17 cellular contexts compared by ENCODE assay signal in genomic region chr7:51644216-51644615, GRCh38.
A peak's percentile ranks its signal among the peaks of the same experiment; 100 is the strongest.
DNase-seq lines count a peak whose midpoint lies in the region; ATAC-seq, FAIRE-seq and TF ChIP-seq lines count a peak whose summit lies in the region.
"Had no signal": no experiment of that assay in that cellular context is flagged by ENCODE, and none has a peak within 500 bp of the region (broad histone marks: within the 10 kb centered on the region; RNA-seq: fewer than 3 reads in every experiment).

No MANE protein-coding gene starts in this region.

- TF ChIP-seq POLR2A in Peyer's patch (IDR thresholded peaks at IDR 0.05): no peak
- no peak for TF ChIP-seq POLR2A in H1 (IDR thresholded peaks at IDR 0.05; ENCODE audit: control extremely low read depth in 1 of 2, low read depth in 2 of 2, low read length in 2 of 2)

- H3K56ac ChIP-seq in H1 (replicated peaks; ENCODE audit: insufficient read length, low read depth, low read length): no peak overlapping the region

- H2BK20ac ChIP-seq in H1 (ENCODE audit: low read length): no peak overlapping the region

- H3K4ac ChIP-seq in H1 (replicated peaks; ENCODE audit: insufficient read length, low read depth, low read length) (no peak overlapping the region), neuronal stem cell (ENCODE audit: low read length) (peak overlapping the region; percentile 30)

- no peak overlapping the region for H4K5ac ChIP-seq in H1 (ENCODE audit: insufficient read length, low read depth, low read length)

- H2BK15ac ChIP-seq in H1 (ENCODE audit: low read length) (no peak overlapping the region), neuronal stem cell (ENCODE audit: low read length) (no peak overlapping the region)

- H4K20me1 ChIP-seq in H1 (replicated peaks in 1 of 2; ENCODE audit: control insufficient read depth in 1 of 2, insufficient read depth in 2 of 2, low read length in 2 of 2): no peaks in the 10 kb centered on the region

- TF ChIP-seq RAD21 in H1 (IDR thresholded peaks at IDR 0.05 in 1 of 2, conservative IDR thresholded peaks at IDR 0.05 in 1 of 2; ENCODE audit: low read depth in 2 of 2, low read length in 2 of 2): no peak

- H3K23ac ChIP-seq in H1 (ENCODE audit: insufficient read length) (no peak overlapping the region), neuronal stem cell (ENCODE audit: low read depth, low read length, poor library complexity) (no peak overlapping the region)

- 88% methylated on average over 2 of the region's 2 CpGs; no CpG with 5 or more reads in 1 of the 2 experiments for WGBS in H1 (ENCODE audit: extremely low coverage in 1 of 2, insufficient coverage in 1 of 2, insufficient read length in 1 of 2, insufficient replicate concordance in 2 of 2, low coverage in 1 of 2, low lambda C conversion rate in 2 of 2, missing lambda C conversion rate in 1 of 2), 2 experiments
- no CpG with 5 or more reads among the region's 2 CpGs for WGBS in neuronal stem cell (ENCODE audit: extremely low coverage in 2 of 2, insufficient read length in 2 of 2, insufficient replicate concordance in 1 of 2), 2 donors

- H2BK12ac ChIP-seq in H1 (ENCODE audit: low read depth, low read length) (0 out of 2 replicates have a peak overlapping the region, but pooled peaks have one; percentile 55), neuronal stem cell (ENCODE audit: low read length) (no peak overlapping the region)

- no peak overlapping the region for H4K91ac ChIP-seq in H1 (replicated peaks; ENCODE audit: insufficient read length, low read length)
- no peak overlapping the region for H4K91ac ChIP-seq in neuronal stem cell (ENCODE audit: low read depth, low read length, poor library complexity)

- H3K4me2 ChIP-seq in H1 (ENCODE audit: insufficient read depth in 1 of 2, low read depth in 2 of 2, low read length in 2 of 2): no peak overlapping the region
- no peak overlapping the region for H3K4me2 ChIP-seq in neuronal stem cell (ENCODE audit: insufficient read depth, low read length, poor library complexity, severe bottlenecking)

- H3K9me3 ChIP-seq in Peyer's patch (no peaks in the 10 kb centered on the region), H1 (ENCODE audit: insufficient read depth in 2 of 2, low read depth in 1 of 2, low read length in 1 of 2) (no peaks in the 10 kb centered on the region), neuronal stem cell (replicated peaks in 1 of 2; ENCODE audit: control insufficient read depth in 2 of 2, insufficient read depth in 1 of 2, low read depth in 1 of 2, low read length in 2 of 2) (no peaks in the 10 kb centered on the region)
- H3K9me3 ChIP-seq: BE2C had no signal

- H3K79me2 ChIP-seq in H1 (ENCODE audit: control insufficient read depth in 1 of 2, insufficient read depth in 2 of 2, low read length in 2 of 2): no peaks in the 10 kb centered on the region

- H2BK120ac ChIP-seq in H1 (replicated peaks; ENCODE audit: low read depth, low read length) (no peak overlapping the region), neuronal stem cell (ENCODE audit: low read depth, low read length) (peak overlapping the region; percentile 19)

- FAIRE-seq in H1 (lab: Jason Lieb, UNC): no peak
- FAIRE-seq: GM12892, GM18507, HepG2 had no signal

- H3K14ac ChIP-seq in H1 (ENCODE audit: insufficient read length): no peak overlapping the region
- peak overlapping the region; percentile 10 for H3K14ac ChIP-seq in neuronal stem cell (ENCODE audit: low read length)

- H3K27me3 ChIP-seq in Peyer's patch (no peaks in the 10 kb centered on the region), H1 (replicated peaks in 1 of 4; ENCODE audit: control insufficient read depth in 3 of 4, extremely low read depth in 1 of 4, insufficient read depth in 3 of 4, low read length in 3 of 4) (no peaks in the 10 kb centered on the region), neuronal stem cell (ENCODE audit: control insufficient read depth in 3 of 3, insufficient read depth in 3 of 3, low read depth in 1 of 3, low read length in 3 of 3) (no peaks in the 10 kb centered on the region)
- H3K27me3 ChIP-seq: BE2C had no signal

- H3K79me1 ChIP-seq in H1 (ENCODE audit: low read depth, low read length) (no peaks in the 10 kb centered on the region), neuronal stem cell (ENCODE audit: low read depth, low read length) (no peaks in the 10 kb centered on the region)

- peaks cover 0 to 36% (median 5%) of the 10 kb centered on the region in 4 donors for H3K4me1 ChIP-seq in Peyer's patch
- H3K4me1 ChIP-seq in H1 (replicated peaks in 1 of 4; ENCODE audit: control insufficient read depth in 3 of 4, insufficient read depth in 4 of 4, low read length in 3 of 4): no peaks in the 10 kb centered on the region
- peaks cover 12 to 13% of the 10 kb centered on the region in 2 donors for H3K4me1 ChIP-seq in neuronal stem cell (ENCODE audit: control insufficient read depth in 2 of 2, insufficient read depth in 1 of 2, low read depth in 1 of 2, low read length in 2 of 2)
- H3K4me1 ChIP-seq: BE2C had no signal

- ATAC-seq in GM18511 (IDR thresholded peaks at IDR 0.05; ENCODE audit: unreplicated experiment): no peak
- ATAC-seq in GM18520 (IDR thresholded peaks at IDR 0.05; ENCODE audit: unreplicated experiment): no peak
- ATAC-seq in HG03039 (IDR thresholded peaks at IDR 0.05; ENCODE audit: unreplicated experiment): no peak
- ATAC-seq: HepG2 had no signal

- no peak overlapping the region for H3K27ac ChIP-seq in Peyer's patch
- no peak overlapping the region for H3K27ac ChIP-seq in H1 (ENCODE audit: low read depth, low read length)
- H3K27ac ChIP-seq in neuronal stem cell (replicated peaks; ENCODE audit: low read length): no peak overlapping the region

- TF ChIP-seq CTCF in Peyer's patch (IDR thresholded peaks at IDR 0.05) (no peak), H1 (IDR thresholded peaks at IDR 0.05; ENCODE audit: control extremely low read depth in 1 of 3, insufficient read depth in 1 of 3, low read depth in 1 of 3, low read length in 3 of 3) (no peak)

- TF ChIP-seq EP300 in H1 (IDR thresholded peaks at IDR 0.05; ENCODE audit: borderline replicate concordance in 1 of 2, low read depth in 2 of 2, low read length in 2 of 2): no peak

- no peak overlapping the region for H3K18ac ChIP-seq in H1 (ENCODE audit: extremely low read depth, low read length)
- peak overlapping the region; percentile 55 for H3K18ac ChIP-seq in neuronal stem cell (ENCODE audit: low read length)

- H3K4me3 ChIP-seq in Peyer's patch (no peak overlapping the region), H1 (ENCODE audit: extremely low read depth in 1 of 4, insufficient read depth in 2 of 4, low read depth in 3 of 4, low read length in 4 of 4) (no peak overlapping the region), neuronal stem cell (ENCODE audit: low read length in 2 of 2) (no peak overlapping the region)

- no peaks in the 10 kb centered on the region for H3K23me2 ChIP-seq in H1 (ENCODE audit: low read depth, low read length)

- no peaks in the 10 kb centered on the region for H3K36me3 ChIP-seq in Peyer's patch
- no peaks in the 10 kb centered on the region for H3K36me3 ChIP-seq in H1 (ENCODE audit: control insufficient read depth in 2 of 4, insufficient read depth in 4 of 4, low read length in 3 of 4)
- H3K36me3 ChIP-seq in neuronal stem cell (replicated peaks in 1 of 2; ENCODE audit: control insufficient read depth in 2 of 2, insufficient read depth in 2 of 2, low read length in 2 of 2): no peaks in the 10 kb centered on the region
- H3K36me3 ChIP-seq: BE2C had no signal

- peak in 2 of 3 donors; percentile 62 to 69 for DNase-seq in Peyer's patch
- no peak for DNase-seq in H1 (ENCODE audit: low read depth in 1 of 2, low spot score in 2 of 2)
- DNase-seq in neuronal stem cell (ENCODE audit: low spot score): no peak
- DNase-seq: BE2C; C1 segment of cervical spinal cord; CD4-positive, alpha-beta T cell; DMS153; DMS79; GDM1; GOT3; H9 had no signal

- CTCF ChIA-PET in H1 (lab: Charles Lee; ENCODE audit: partially characterized antibody): interaction anchor here (0.5 to 0.6 kb wide), 2 partner anchors 173 to 545 kb away, joined by 3 read pairs; no protein-coding TSS in a partner anchor

- H3K9ac ChIP-seq in H1 (replicated peaks in 1 of 4; ENCODE audit: extremely low read depth in 1 of 4, low read depth in 3 of 4, low read length in 3 of 4) (no peak overlapping the region), neuronal stem cell (ENCODE audit: low read depth, low read length, poor library complexity) (no peak overlapping the region)

- H2BK5ac ChIP-seq in H1 (ENCODE audit: low read depth, low read length) (no peak overlapping the region), neuronal stem cell (ENCODE audit: low read length) (no peak overlapping the region)

- H2AK5ac ChIP-seq in H1 (ENCODE audit: low read depth, low read length) (no peak overlapping the region), neuronal stem cell (ENCODE audit: low read depth, low read length) (no peak overlapping the region)

- H2AFZ ChIP-seq in H1 (ENCODE audit: low read length): no peak overlapping the region
- H2AFZ ChIP-seq in neuronal stem cell (ENCODE audit: low read length): no peak overlapping the region

- H4K8ac ChIP-seq in H1 (ENCODE audit: extremely low read depth, insufficient read depth, low read length) (no peak overlapping the region), neuronal stem cell (ENCODE audit: low read depth, low read length) (no peak overlapping the region)

- POLR2A ChIA-PET in H1 (lab: Charles Lee; ENCODE audit: partially characterized antibody): no interaction called here

TF ChIP-seq in H1, 55 proteins besides CTCF, POLR2A, EP300 and RAD21 (continues in another document):
- no peak for TF ChIP-seq GABPA (IDR thresholded peaks at IDR 0.05; ENCODE audit: borderline replicate concordance, insufficient read depth, low read length)
- TF ChIP-seq SIX5 (IDR thresholded peaks at IDR 0.05; ENCODE audit: low read depth, low read length): no peak
- no peak for TF ChIP-seq GTF2F1 (IDR thresholded peaks at IDR 0.05; ENCODE audit: borderline replicate concordance, low read depth, low read length)
- no peak for TF ChIP-seq E2F6 (IDR thresholded peaks at IDR 0.05)
- TF ChIP-seq CTBP2 (IDR thresholded peaks at IDR 0.05; ENCODE audit: borderline replicate concordance, insufficient read depth, insufficient read length, low read length): no peak
- TF ChIP-seq YY1 (IDR thresholded peaks at IDR 0.05; ENCODE audit: low read depth, low read length): no peak
- no peak for TF ChIP-seq EGR1 (IDR thresholded peaks at IDR 0.05; ENCODE audit: borderline replicate concordance, low read depth, low read length)
- TF ChIP-seq SP2 (IDR thresholded peaks at IDR 0.05; ENCODE audit: low read length): no peak
- TF ChIP-seq HDAC6 (IDR thresholded peaks at IDR 0.05; ENCODE audit: low read depth, low read length): no peak
- TF ChIP-seq CBX5 (IDR thresholded peaks at IDR 0.05; ENCODE audit: low read depth, low read length): no peak
- TF ChIP-seq SIRT6 (IDR thresholded peaks at IDR 0.05; ENCODE audit: low read length): no peak
- TF ChIP-seq TCF12 (IDR thresholded peaks at IDR 0.05; ENCODE audit: low read depth, low read length): no peak

Comparison
In these comparisons a context has a peak if more than half of its experiments do, and no peak if none do; other contexts are left out.
1. DNase-seq: peak in Peyer's patch (2 of 3); none in H1 (0 of 2) and neuronal stem cell (single experiment).